Comparison of ENCODE assay signal across 17 cellular contexts in genomic region chr7:111878788-111879187, GRCh38.
DNase-seq lines count a peak whose midpoint lies in the region; ATAC-seq, FAIRE-seq and TF ChIP-seq lines count a peak whose summit lies in the region.
"Had no signal": no experiment of that assay in that cellular context is flagged by ENCODE, and none has a peak within 500 bp of the region (broad histone marks: within the 10 kb centered on the region; RNA-seq: fewer than 3 reads in every experiment).

No MANE protein-coding gene starts in this region.

- H3F3A ChIP-seq in PC-3 (ENCODE audit: low read length, unreplicated experiment): no peaks in the 10 kb centered on the region

- DNase-seq in HepG2 (ENCODE audit: low spot score) (no peak), right lobe of liver (no peak), PC-3 (no peak), kidney tubule cell (ENCODE audit: low spot score) (peak; percentile 30), midbrain (lab: John Stamatoyannopoulos, UW) (no peak), stomach (no peak), SJCRH30 (no peak)
- DNase-seq: BE2C; CD4-positive, alpha-beta memory T cell; GOT3; HFFc6; IMR-90; KBM-7 had no signal

- intact Hi-C loops in HepG2 (cut with micrococcal nuclease; ENCODE audit: unreplicated experiment) (no loop called here), right lobe of liver (cut with DNase I) (no loop called here), PC-3 (cut with micrococcal nuclease) (no loop called here), stomach (cut with DNase I; ENCODE audit: low total_unique reads) (no loop called here)

- H2AFZ ChIP-seq in HepG2 (ENCODE audit: low read length) (no peak overlapping the region), PC-3 (ENCODE audit: low read length) (no peak overlapping the region)

- ATAC-seq in HepG2 (peak; percentile 47; the same call in 2 of the 3 replicates), right lobe of liver (no peak), PC-3 (peak; percentile 50)

- TF ChIP-seq POLR2A in HepG2 (IDR thresholded peaks at IDR 0.05; ENCODE audit: insufficient read depth in 1 of 2, low read depth in 2 of 2, low read length in 2 of 2) (no peak), right lobe of liver (IDR thresholded peaks at IDR 0.05) (no peak), stomach (IDR thresholded peaks at IDR 0.05) (no peak)

- no peak for FAIRE-seq in HepG2 (lab: Jason Lieb, UNC)
- FAIRE-seq: A204.1, GM12891 had no signal

- TF ChIP-seq CTCF in HepG2 (CRISPR knock-in tag; IDR thresholded peaks at IDR 0.05) (no peak), right lobe of liver (IDR thresholded peaks at IDR 0.05) (no peak), PC-3 (conservative IDR thresholded peaks at IDR 0.05; ENCODE audit: low read depth, low read length) (no peak), stomach (IDR thresholded peaks at IDR 0.05) (no peak)

- H3K4me2 ChIP-seq in HepG2 (ENCODE audit: low read depth, low read length) (no peak overlapping the region), PC-3 (ENCODE audit: low read length) (no peak overlapping the region)

- H3K27ac ChIP-seq in HepG2 (ENCODE audit: extremely low read length, insufficient read depth, low read length): no peak overlapping the region
- H3K27ac ChIP-seq in right lobe of liver: no peak overlapping the region
- H3K27ac ChIP-seq in PC-3 (ENCODE audit: low read length): no peak overlapping the region
- no peak overlapping the region for H3K27ac ChIP-seq in stomach
- no peak overlapping the region for H3K27ac ChIP-seq in SJCRH30
- H3K27ac ChIP-seq: C4-2B had no signal

- BruUV-seq in HepG2 (replicated peaks; lab: Mats Ljungman, UMichigan): no TSS peak
- BruUV-seq in PC-3 (replicated peaks; lab: Mats Ljungman, UMichigan): no TSS peak

- POLR2A ChIA-PET in HepG2 (lab: Yijun Ruan, JAX): no interaction called here
- POLR2A ChIA-PET in PC-3 (lab: Charles Lee; ENCODE audit: unreplicated experiment): no interaction called here

- H3K9me3 ChIP-seq in HepG2 (ENCODE audit: low read length) (no peaks in the 10 kb centered on the region), right lobe of liver (no peaks in the 10 kb centered on the region), PC-3 (ENCODE audit: low read length) (no peaks in the 10 kb centered on the region), stomach (no peaks in the 10 kb centered on the region), SJCRH30 (replicated peaks) (no peaks in the 10 kb centered on the region)
- H3K9me3 ChIP-seq: BE2C, HAP-1 had no signal

- TF ChIP-seq EP300 in HepG2 (IDR thresholded peaks at IDR 0.05; ENCODE audit: low read depth in 2 of 2, low read length in 2 of 2) (no peak), HepG2 (CRISPR knock-in tag; IDR thresholded peaks at IDR 0.05; ENCODE audit: borderline replicate concordance) (no peak), stomach (IDR thresholded peaks at IDR 0.05) (no peak)

- H3K79me2 ChIP-seq in HepG2 (ENCODE audit: insufficient read depth, low read length): no peaks in the 10 kb centered on the region
- H3K79me2 ChIP-seq in PC-3 (ENCODE audit: low read length): no peaks in the 10 kb centered on the region

- in situ Hi-C loops in HepG2 (cut with HindIII; ENCODE audit: extremely low pct_ligation_motif_present, low pct_unique_long_range_greater_than_20kb): no loop called here

- H3K9me2 ChIP-seq in PC-3 (replicated peaks; ENCODE audit: low read length): no peaks in the 10 kb centered on the region

- peaks cover 3 to 6% of the 10 kb centered on the region in 2 experiments; a peak in 2 of 5 replicates for H3K36me3 ChIP-seq in HepG2 (replicated peaks in 1 of 2; ENCODE audit: control insufficient read depth in 1 of 2, insufficient read depth in 2 of 2, low read length in 2 of 2)
- no peaks in the 10 kb centered on the region for H3K36me3 ChIP-seq in right lobe of liver
- H3K36me3 ChIP-seq in PC-3 (ENCODE audit: low read depth, low read length): no peaks in the 10 kb centered on the region
- H3K36me3 ChIP-seq in stomach: peaks cover 0 to 21% (median 0%) of the 10 kb centered on the region in 4 donors
- no peaks in the 10 kb centered on the region for H3K36me3 ChIP-seq in SJCRH30
- H3K36me3 ChIP-seq: BE2C, HAP-1 had no signal

- H3K9ac ChIP-seq in HepG2 (ENCODE audit: insufficient read depth, low read depth, low read length) (no peak overlapping the region), PC-3 (ENCODE audit: low read length) (no peak overlapping the region)

- H3K27me3 ChIP-seq in HepG2 (ENCODE audit: control insufficient read depth in 1 of 2, insufficient read depth in 2 of 2, low read length in 2 of 2): no peaks in the 10 kb centered on the region
- H3K27me3 ChIP-seq in right lobe of liver: no peaks in the 10 kb centered on the region
- H3K27me3 ChIP-seq in PC-3 (ENCODE audit: low read length): no peaks in the 10 kb centered on the region
- no peaks in the 10 kb centered on the region for H3K27me3 ChIP-seq in stomach
- H3K27me3 ChIP-seq in SJCRH30: no peaks in the 10 kb centered on the region
- H3K27me3 ChIP-seq: BE2C had no signal

- H4K20me1 ChIP-seq in HepG2 (ENCODE audit: insufficient read depth, low read length) (no peaks in the 10 kb centered on the region), PC-3 (ENCODE audit: low read length) (no peaks in the 10 kb centered on the region)

- TF ChIP-seq RAD21 in HepG2 (CRISPR knock-in tag; IDR thresholded peaks at IDR 0.05): no peak

- H3K4me1 ChIP-seq in HepG2 (ENCODE audit: insufficient read depth, low read length) (no peaks in the 10 kb centered on the region), right lobe of liver (no peaks in the 10 kb centered on the region), PC-3 (ENCODE audit: insufficient read depth, low read length) (no peaks in the 10 kb centered on the region), stomach (peaks cover 0 to 4% (median under 1%) of the 10 kb centered on the region in 4 donors), SJCRH30 (no peaks in the 10 kb centered on the region)
- H3K4me1 ChIP-seq: BE2C, HAP-1 had no signal

- H3K4me3 ChIP-seq in HepG2 (replicated peaks in 1 of 3; ENCODE audit: insufficient read depth in 1 of 3, low read depth in 2 of 3, low read length in 3 of 3) (no peak overlapping the region), right lobe of liver (no peak overlapping the region), PC-3 (ENCODE audit: low read length) (no peak overlapping the region), stomach (no peak overlapping the region), SJCRH30 (no peak overlapping the region)
- H3K4me3 ChIP-seq: HAP-1 had no signal

- CTCF ChIA-PET in HepG2 (lab: Yijun Ruan, JAX; ENCODE audit: low intra/inter-chr PET ratio, low total read pairs) (no interaction called here), PC-3 (lab: Charles Lee) (no interaction called here)

TF ChIP-seq in HepG2, 621 proteins besides CTCF, POLR2A, EP300 and RAD21 (continues in another document):
- TF ChIP-seq SALL2 (CRISPR knock-in tag; IDR thresholded peaks at IDR 0.05) (no peak), ZNF607 (CRISPR knock-in tag; IDR thresholded peaks at IDR 0.05; ENCODE audit: borderline replicate concordance) (no peak), ZNF407 (CRISPR knock-in tag; IDR thresholded peaks at IDR 0.05; ENCODE audit: not compliant biosample characterization) (no peak), ZNF616 (CRISPR knock-in tag; IDR thresholded peaks at IDR 0.05; ENCODE audit: low read depth) (no peak), CHCHD3 (CRISPR knock-in tag; IDR thresholded peaks at IDR 0.05) (no peak)

Comparison
In these comparisons a context has a peak if more than half of its experiments do, and no peak if none do; other contexts are left out.
1. ATAC-seq: peak in HepG2 (single experiment) and PC-3 (single experiment); none in right lobe of liver (0 of 4).